In the genomic region with DNA sequence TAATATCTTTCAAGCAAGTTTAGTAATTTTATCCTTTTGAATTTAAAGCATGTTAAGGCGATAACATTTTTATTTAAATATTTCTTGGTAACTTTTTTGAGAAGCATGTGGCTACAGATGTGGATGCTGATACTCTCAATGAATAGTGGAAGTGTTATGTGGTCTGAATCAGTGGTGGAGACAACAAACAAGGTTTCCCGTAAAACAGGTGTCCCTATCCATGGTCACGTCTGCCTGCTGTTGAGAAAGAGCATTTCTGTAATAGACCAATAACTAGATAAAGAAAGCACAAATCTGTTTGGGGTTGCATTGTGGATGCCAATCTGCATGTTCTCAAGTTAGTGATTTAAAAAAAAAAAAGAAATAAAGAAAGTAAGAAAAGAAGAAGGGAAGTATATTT, we compare ENCODE assay signal across 10 cellular contexts. TPM values are rescaled to one million over a fixed set of nuclear protein-coding genes. Genes with fewer than 3 reads are reported as not detected.
"Had no signal": no experiment of that assay in that cellular context is flagged by ENCODE, and none has a peak within 500 bp of the region (broad histone marks: within the 10 kb centered on the region; RNA-seq: fewer than 3 reads in every experiment).

No MANE protein-coding gene starts in this region.

- FAIRE-seq: HepG2, HTR-8/SVneo, K562 had no signal

- H3K4me3 ChIP-seq: K562 had no signal

- ATAC-seq: HepG2, K562 had no signal

- DNase-seq: IMR-90, KBM-7, KG1 had no signal

- H3K27ac ChIP-seq: HL-60 had no signal

RNA-seq across cellular contexts. Expression of a gene that starts 18.1 kb away (rescaled TPM):
- total RNA-seq: HT-29, HT1080 had no signal
- polyA plus RNA-seq: IgD-negative memory B cell, IMR-90 had no signal
